ENCODE assay signal across 1 cellular context in genomic region chr14:77043177-77043983, GRCh38.
A peak's percentile ranks its signal among the peaks of the same experiment; 100 is the strongest.
TF ChIP-seq lines count a peak whose summit lies in the region.

No MANE protein-coding gene starts in this region.

TF ChIP-seq in GM12878, 131 proteins besides CTCF, POLR2A, EP300 and RAD21 (continued from another document and continues in another):
- TF ChIP-seq BHLHE40 (IDR thresholded peaks at IDR 0.05; ENCODE audit: borderline replicate concordance in 1 of 2, low read depth in 2 of 2, low read length in 1 of 2) (peak; percentile 28 to 39; a peak in 2 of 4 replicates), CEBPB (IDR thresholded peaks at IDR 0.05; ENCODE audit: borderline replicate concordance in 1 of 2, low read depth in 2 of 2, low read length in 2 of 2) (peak in 1 of 2 experiments; percentile 68; a peak in 1 of 4 replicates), ZZZ3 (IDR thresholded peaks at IDR 0.05; ENCODE audit: control insufficient read depth, insufficient read length, low read depth) (no peak), BACH1 (IDR thresholded peaks at IDR 0.05; ENCODE audit: borderline replicate concordance) (no peak), MLLT1 (IDR thresholded peaks at IDR 0.05) (peak; percentile 74; the same call in 1 of the 2 replicates), NBN (IDR thresholded peaks at IDR 0.05) (peak; percentile 95), ZBED1 (IDR thresholded peaks at IDR 0.05; ENCODE audit: borderline replicate concordance) (no peak), MEF2B (IDR thresholded peaks at IDR 0.05; ENCODE audit: partially characterized antibody, poor library complexity, severe bottlenecking) (peak; percentile 92), SP1 (IDR thresholded peaks at IDR 0.05; ENCODE audit: low read depth, low read length) (no peak), RELB (IDR thresholded peaks at IDR 0.05; ENCODE audit: low read depth) (peak; percentile 97), SMAD5 (IDR thresholded peaks at IDR 0.05; ENCODE audit: low read depth) (no peak), FOXM1 (IDR thresholded peaks at IDR 0.05; ENCODE audit: low read depth, low read length) (no peak), MEF2A (IDR thresholded peaks at IDR 0.05; ENCODE audit: insufficient read depth, low read depth, low read length) (0 out of 2 replicates have a peak, but pooled peaks have one; percentile 39), RAD51 (IDR thresholded peaks at IDR 0.05) (peak; percentile 41; the same call in 1 of the 2 replicates), MTA2 (IDR thresholded peaks at IDR 0.05; ENCODE audit: low read depth) (peak; percentile 74), SKIL (IDR thresholded peaks at IDR 0.05; ENCODE audit: low read depth, poor library complexity, severe bottlenecking) (peak; percentile 30), CHD2 (IDR thresholded peaks at IDR 0.05; ENCODE audit: borderline replicate concordance, low read depth, low read length) (peak; percentile 54; the same call in 1 of the 2 replicates), E4F1 (IDR thresholded peaks at IDR 0.05; ENCODE audit: borderline replicate concordance, partially characterized antibody) (no peak), CREB1 (IDR thresholded peaks at IDR 0.05; ENCODE audit: low read depth) (peak; percentile 70), TBL1XR1 (IDR thresholded peaks at IDR 0.05; ENCODE audit: low read depth, low read length) (no peak), PAX5 (IDR thresholded peaks at IDR 0.05; ENCODE audit: borderline replicate concordance, low read depth, low read length) (no peak), BMI1 (IDR thresholded peaks at IDR 0.05; ENCODE audit: borderline replicate concordance) (peak; percentile 68; the same call in 1 of the 2 replicates), GATAD2B (conservative IDR thresholded peaks at IDR 0.05; ENCODE audit: low read depth) (0 out of 2 replicates have a peak, but pooled peaks have one; percentile 28), ZNF384 (IDR thresholded peaks at IDR 0.05; ENCODE audit: borderline replicate concordance, low read depth, low read length) (peak; percentile 78), STAT3 (IDR thresholded peaks at IDR 0.05; ENCODE audit: low read depth, low read length) (no peak), REST (IDR thresholded peaks at IDR 0.05; ENCODE audit: low read depth, low read length) (no peak), CBX3 (IDR thresholded peaks at IDR 0.05; ENCODE audit: borderline replicate concordance, low read depth) (no peak), HDGF (IDR thresholded peaks at IDR 0.05) (peak; percentile 93), HDAC2 (IDR thresholded peaks at IDR 0.05) (no peak), NR2F1 (conservative IDR thresholded peaks at IDR 0.05) (peak; percentile 68), EED (IDR thresholded peaks at IDR 0.05; ENCODE audit: low read depth) (peak; percentile 82), SMARCA5 (IDR thresholded peaks at IDR 0.05) (peak; percentile 85; the same call in 1 of the 2 replicates), CUX1 (IDR thresholded peaks at IDR 0.05; ENCODE audit: insufficient replicate concordance, low read depth, low read length) (peak; percentile 1), NFIC (IDR thresholded peaks at IDR 0.05; ENCODE audit: low read depth, low read length) (peak; percentile 56; the same call in 1 of the 2 replicates), ZNF592 (IDR thresholded peaks at IDR 0.05) (0 out of 2 replicates have a peak, but pooled peaks have one; percentile 15)
